Comparison of ENCODE assay signal across 9 cellular contexts in genomic region chr4:84681488-84682274, GRCh38.
DNase-seq lines count a peak whose midpoint lies in the region; ATAC-seq and TF ChIP-seq lines count a peak whose summit lies in the region.
"Had no signal": no experiment of that assay in that cellular context is flagged by ENCODE, and none has a peak within 500 bp of the region (broad histone marks: within the 10 kb centered on the region; RNA-seq: fewer than 3 reads in every experiment).

No MANE protein-coding gene starts in this region.

- H3K4me1 Mint-ChIP-seq in activated CD4-positive, alpha-beta T cell treated with anti-CD3 and anti-CD28 coated beads, Interleukin-2, amount 10 ng/mL, durations not matched to agents 24 days and 14 days, result peaks cover 24% of the 10 kb centered on the region
- peaks cover 6% of the 10 kb centered on the region for H3K4me1 Mint-ChIP-seq in activated naive CD8-positive, alpha-beta T cell treated with anti-CD3 and anti-CD28 coated beads, Interleukin-2, amount 50 U/mL, for 24 hours

- no peaks in the 10 kb centered on the region for H3K27me3 Mint-ChIP-seq in activated CD4-positive, alpha-beta T cell treated with anti-CD3 and anti-CD28 coated beads, Interleukin-2, amount 10 ng/mL, durations not matched to agents 24 days and 14 days
- H3K27me3 Mint-ChIP-seq in activated naive CD8-positive, alpha-beta T cell treated with anti-CD3 and anti-CD28 coated beads, Interleukin-2, amount 50 U/mL, for 24 hours, result no peaks in the 10 kb centered on the region
- H3K27me3 Mint-ChIP-seq: CD4-positive, CD25-positive, alpha-beta regulatory T cell had no signal

- H3K4me3 Mint-ChIP-seq in activated CD4-positive, alpha-beta T cell treated with anti-CD3 and anti-CD28 coated beads, Interleukin-2, amount 10 ng/mL, durations not matched to agents 24 days and 14 days, result peak overlapping the region; percentile 49
- H3K4me3 Mint-ChIP-seq in activated naive CD8-positive, alpha-beta T cell treated with anti-CD3 and anti-CD28 coated beads, Interleukin-2, amount 50 U/mL, for 24 hours, result no peak overlapping the region
- H3K4me3 Mint-ChIP-seq: CD4-positive, CD25-positive, alpha-beta regulatory T cell had no signal

- no peak for TF ChIP-seq EP300 in tibial nerve (IDR thresholded peaks at IDR 0.05)

- TF ChIP-seq CTCF in tibial nerve (IDR thresholded peaks at IDR 0.05), result no peak

- peak; percentile 49 for ATAC-seq in activated naive CD8-positive, alpha-beta T cell treated with anti-CD3 and anti-CD28 coated beads, Interleukin-2, amount 50 U/mL, for 24 hours
- ATAC-seq in GM18498 (IDR thresholded peaks at IDR 0.05; ENCODE audit: unreplicated experiment), result no peak
- ATAC-seq in HG02678 (IDR thresholded peaks at IDR 0.05; ENCODE audit: unreplicated experiment), result no peak

- H3K36me3 ChIP-seq in tibial nerve, result peaks cover 2 to 99% (median 5%) of the 10 kb centered on the region in 3 donors

- WGBS in tibial nerve, 2 donors, result 52 to 64% methylated on average over 2 of the region's 2 CpGs

- DNase-seq in activated CD4-positive, alpha-beta T cell treated with anti-CD3 and anti-CD28 coated beads, Interleukin-2, amount 10 ng/mL, durations not matched to agents 24 days and 14 days, result peak; percentile 62
- no peak for DNase-seq in activated CD4-positive, alpha-beta T cell treated with anti-CD3 and anti-CD28 coated beads for 48 hours
- no peak for DNase-seq in activated naive CD8-positive, alpha-beta T cell treated with anti-CD3 and anti-CD28 coated beads, Interleukin-2, amount 50 U/mL, for 24 hours
- DNase-seq in iris pigment epithelial cell (ENCODE audit: low read depth), result peak; percentile 87
- DNase-seq in tibial nerve (ENCODE audit: low spot score in 2 of 2), result no peak
- DNase-seq in activated CD4-positive, CD25-positive, alpha-beta regulatory T cell treated with anti-CD3 and anti-CD28 coated beads, Interleukin-2, amount 50 U/mL, for 72 hours, result no peak

- H3K27ac Mint-ChIP-seq in activated CD4-positive, alpha-beta T cell treated with anti-CD3 and anti-CD28 coated beads, Interleukin-2, amount 10 ng/mL, durations not matched to agents 24 days and 14 days, result peak overlapping the region; percentile 41
- H3K27ac Mint-ChIP-seq in activated naive CD8-positive, alpha-beta T cell treated with anti-CD3 and anti-CD28 coated beads, Interleukin-2, amount 50 U/mL, for 24 hours, result no peak overlapping the region
- H3K27ac Mint-ChIP-seq: CD4-positive, CD25-positive, alpha-beta regulatory T cell had no signal

- no peaks in the 10 kb centered on the region for H3K9me3 Mint-ChIP-seq in activated CD4-positive, alpha-beta T cell treated with anti-CD3 and anti-CD28 coated beads, Interleukin-2, amount 10 ng/mL, durations not matched to agents 24 days and 14 days
- no peaks in the 10 kb centered on the region for H3K9me3 Mint-ChIP-seq in activated naive CD8-positive, alpha-beta T cell treated with anti-CD3 and anti-CD28 coated beads, Interleukin-2, amount 50 U/mL, for 24 hours

- no peak for TF ChIP-seq POLR2A in tibial nerve (IDR thresholded peaks at IDR 0.05)

- no peaks in the 10 kb centered on the region for H3K27me3 ChIP-seq in tibial nerve

- peak overlapping the region in 3 of 4 donors; percentile 18 to 45 (median 43) for H3K27ac ChIP-seq in tibial nerve

- H3K4me1 ChIP-seq in tibial nerve, result peaks cover 0 to 30% (median 14%) of the 10 kb centered on the region in 4 donors

- intact Hi-C loops in activated CD4-positive, alpha-beta T cell treated with anti-CD3 and anti-CD28 coated beads, Interleukin-2, amount 10 ng/mL, durations not matched to agents 24 days and 14 days (cut with micrococcal nuclease), result no loop called here

- no peaks in the 10 kb centered on the region for H3K36me3 Mint-ChIP-seq in activated CD4-positive, alpha-beta T cell treated with anti-CD3 and anti-CD28 coated beads, Interleukin-2, amount 10 ng/mL, durations not matched to agents 24 days and 14 days (ENCODE audit: low read depth)
- no peaks in the 10 kb centered on the region for H3K36me3 Mint-ChIP-seq in activated naive CD8-positive, alpha-beta T cell treated with anti-CD3 and anti-CD28 coated beads, Interleukin-2, amount 50 U/mL, for 24 hours (ENCODE audit: low read depth)
- H3K36me3 Mint-ChIP-seq: CD4-positive, CD25-positive, alpha-beta regulatory T cell had no signal

- H3K4me3 ChIP-seq in tibial nerve, result no peak overlapping the region

- H3K9me3 ChIP-seq in tibial nerve, result no peaks in the 10 kb centered on the region

Comparison
In these comparisons a context has a peak if more than half of its experiments do, and no peak if none do; other contexts are left out.
1. DNase-seq: peak in activated CD4-positive, alpha-beta T cell treated with anti-CD3 and anti-CD28 coated beads, Interleukin-2, amount 10 ng/mL, durations not matched to agents 24 days and 14 days (single experiment) and iris pigment epithelial cell (single experiment); none in activated CD4-positive, alpha-beta T cell treated with anti-CD3 and anti-CD28 coated beads for 48 hours (single experiment), activated naive CD8-positive, alpha-beta T cell treated with anti-CD3 and anti-CD28 coated beads, Interleukin-2, amount 50 U/mL, for 24 hours (single experiment), tibial nerve (0 of 2) and activated CD4-positive, CD25-positive, alpha-beta regulatory T cell treated with anti-CD3 and anti-CD28 coated beads, Interleukin-2, amount 50 U/mL, for 72 hours (single experiment).